ENCODE assay signal across 24 cellular contexts in the genomic region with DNA sequence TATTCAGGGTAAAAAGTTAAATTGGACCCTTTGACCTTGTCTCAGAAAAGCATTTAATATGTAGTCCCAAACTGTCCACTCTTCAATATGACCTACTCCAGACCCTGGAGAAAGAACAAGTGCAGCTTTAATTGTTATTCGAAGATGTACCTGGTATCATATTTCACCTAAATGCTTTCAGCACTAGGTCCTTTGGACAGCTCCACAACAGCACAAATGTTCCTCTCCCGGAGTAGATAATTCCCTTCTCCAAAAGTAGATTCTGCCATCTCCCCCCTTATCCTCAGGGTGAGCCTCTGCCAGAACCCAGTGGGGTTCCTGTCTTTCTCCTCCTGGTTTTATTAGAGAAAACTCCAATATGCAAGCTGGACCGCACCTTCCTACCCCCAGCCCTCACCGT.
DNase-seq lines count a peak whose midpoint lies in the region; ATAC-seq, FAIRE-seq and TF ChIP-seq lines count a peak whose summit lies in the region.
"Had no signal": no experiment of that assay in that cellular context is flagged by ENCODE, and none has a peak within 500 bp of the region (broad histone marks: within the 10 kb centered on the region; RNA-seq: fewer than 3 reads in every experiment).

No MANE protein-coding gene starts in this region.

- FAIRE-seq in K562 (lab: Jason Lieb, UNC) = no peak
- FAIRE-seq: A204.1 had no signal

- H3K4me3 Mint-ChIP-seq in MCF 10A (ENCODE audit: unreplicated experiment) = no peak overlapping the region
- H3K4me3 Mint-ChIP-seq: activated CD4-positive, alpha-beta memory T cell treated with anti-CD3 and anti-CD28 coated beads for 36 hours; T-helper 17 cell; WTC11 had no signal

- H3K27me3 ChIP-seq in breast epithelium = peaks cover 0 to 10% of the 10 kb centered on the region in 2 donors
- H3K27me3 ChIP-seq in K562 (ENCODE audit: control insufficient read depth in 2 of 2, insufficient read depth in 2 of 2, low read length in 2 of 2) = no peaks in the 10 kb centered on the region
- H3K27me3 ChIP-seq in neuronal stem cell (ENCODE audit: control insufficient read depth in 3 of 3, insufficient read depth in 3 of 3, low read depth in 1 of 3, low read length in 3 of 3) = no peaks in the 10 kb centered on the region
- H3K27me3 ChIP-seq: BE2C had no signal

- no peak for ATAC-seq in K562
- ATAC-seq in sciatic nerve = no peak
- ATAC-seq: left lobe of liver, T-helper 17 cell, WTC11 had no signal

- WGBS in K562 (ENCODE audit: insufficient coverage, low coverage, missing lambda C conversion rate) = 0% methylated on average over 4 of the region's 4 CpGs
- WGBS in neuronal stem cell (ENCODE audit: extremely low coverage in 2 of 2, insufficient read length in 2 of 2, insufficient replicate concordance in 1 of 2), 2 donors = no CpG with 5 or more reads among the region's 4 CpGs

- H3K4me1 ChIP-seq in breast epithelium (no peaks in the 10 kb centered on the region), OCI-LY7 (ENCODE audit: insufficient read depth, low read length, poor library complexity, severe bottlenecking) (no peaks in the 10 kb centered on the region), K562 (replicated peaks in 1 of 2; ENCODE audit: control insufficient read depth in 2 of 2, insufficient read depth in 2 of 2, low read length in 2 of 2) (no peaks in the 10 kb centered on the region), neuronal stem cell (ENCODE audit: control insufficient read depth in 2 of 2, insufficient read depth in 1 of 2, low read depth in 1 of 2, low read length in 2 of 2) (no peaks in the 10 kb centered on the region)
- H3K4me1 ChIP-seq: BE2C had no signal

- no peak overlapping the region for H2BK5ac ChIP-seq in neuronal stem cell (ENCODE audit: low read length)

- TF ChIP-seq POLR2A in breast epithelium (IDR thresholded peaks at IDR 0.05) = no peak
- TF ChIP-seq POLR2A in K562 (conservative IDR thresholded peaks at IDR 0.05) = no peak
- no peak for TF ChIP-seq POLR2A in erythroblast (IDR thresholded peaks at IDR 0.05; ENCODE audit: low read length)

- H2BK120ac ChIP-seq in neuronal stem cell (ENCODE audit: low read depth, low read length) = no peak overlapping the region

- H4K8ac ChIP-seq in neuronal stem cell (ENCODE audit: low read depth, low read length) = no peak overlapping the region

- no peak overlapping the region for H3K4me2 ChIP-seq in OCI-LY7 (ENCODE audit: low read length)
- no peak overlapping the region for H3K4me2 ChIP-seq in K562 (ENCODE audit: insufficient read depth, low read length)
- H3K4me2 ChIP-seq in neuronal stem cell (ENCODE audit: insufficient read depth, low read length, poor library complexity, severe bottlenecking) = no peak overlapping the region

- H2BK15ac ChIP-seq in neuronal stem cell (ENCODE audit: low read length) = no peak overlapping the region

- no peak overlapping the region for H3K23ac ChIP-seq in neuronal stem cell (ENCODE audit: low read depth, low read length, poor library complexity)

- no peak overlapping the region for H3K14ac ChIP-seq in neuronal stem cell (ENCODE audit: low read length)

- CTCF ChIA-PET in MCF 10A (lab: Yijun Ruan, JAX) (interaction anchor here (0.7 kb wide), 1 partner anchor 13 kb away, joined by 3 read pairs; no protein-coding TSS in a partner anchor), OCI-LY7 (lab: Charles Lee; ENCODE audit: unreplicated experiment) (no interaction called here), K562 (lab: Yijun Ruan, JAX; ENCODE audit: low intra/inter-chr PET ratio) (no interaction called here)

- no peak overlapping the region for H2AFZ ChIP-seq in OCI-LY7 (ENCODE audit: low read length)
- no peak overlapping the region for H2AFZ ChIP-seq in K562 (ENCODE audit: low read depth, low read length)
- H2AFZ ChIP-seq in neuronal stem cell (ENCODE audit: low read length) = no peak overlapping the region

- H3K9me1 ChIP-seq in K562 (ENCODE audit: control insufficient read depth, insufficient read depth, low read length) = no peaks in the 10 kb centered on the region

- no peak overlapping the region for H3K4me3 ChIP-seq in breast epithelium
- H3K4me3 ChIP-seq in OCI-LY7 (ENCODE audit: low read depth, low read length, poor library complexity, severe bottlenecking) = no peak overlapping the region
- H3K4me3 ChIP-seq in K562 = no peak overlapping the region
- H3K4me3 ChIP-seq in neuronal stem cell (ENCODE audit: low read length in 2 of 2) = no peak overlapping the region

- no peak overlapping the region for H3K18ac ChIP-seq in neuronal stem cell (ENCODE audit: low read length)

- POLR2A ChIA-PET in MCF 10A (lab: Yijun Ruan, JAX) = no interaction called here
- POLR2A ChIA-PET in OCI-LY7 (lab: Charles Lee) = no interaction called here
- POLR2A ChIA-PET in K562 (lab: Yijun Ruan, JAX) = no interaction called here

- no peaks in the 10 kb centered on the region for H3K79me1 ChIP-seq in neuronal stem cell (ENCODE audit: low read depth, low read length)

- H3K4me1 Mint-ChIP-seq in MCF 10A (ENCODE audit: insufficient read depth, unreplicated experiment) = no peaks in the 10 kb centered on the region
- H3K4me1 Mint-ChIP-seq: T-helper 17 cell, WTC11 had no signal

- H4K20me1 ChIP-seq in OCI-LY7 (ENCODE audit: insufficient read depth, low read length) (no peaks in the 10 kb centered on the region), K562 (replicated peaks; ENCODE audit: control insufficient read depth, insufficient read depth, low read length) (no peaks in the 10 kb centered on the region)

- H3K9me2 ChIP-seq in OCI-LY7 (ENCODE audit: insufficient read depth, low read length) = no peaks in the 10 kb centered on the region

- H3K36me3 ChIP-seq in breast epithelium = no peaks in the 10 kb centered on the region
- H3K36me3 ChIP-seq in OCI-LY7 (ENCODE audit: insufficient read depth, low read length) = no peaks in the 10 kb centered on the region
- H3K36me3 ChIP-seq in K562 (ENCODE audit: control insufficient read depth, insufficient read depth, low read length) = no peaks in the 10 kb centered on the region
- no peaks in the 10 kb centered on the region for H3K36me3 ChIP-seq in neuronal stem cell (replicated peaks in 1 of 2; ENCODE audit: control insufficient read depth in 2 of 2, insufficient read depth in 2 of 2, low read length in 2 of 2)
- H3K36me3 ChIP-seq: BE2C had no signal

- H3K9me3 Mint-ChIP-seq in MCF 10A (ENCODE audit: unreplicated experiment) = peaks cover 20% of the 10 kb centered on the region
- H3K9me3 Mint-ChIP-seq: activated CD4-positive, alpha-beta memory T cell treated with anti-CD3 and anti-CD28 coated beads for 36 hours had no signal

- no peaks in the 10 kb centered on the region for H3K27me3 Mint-ChIP-seq in MCF 10A (ENCODE audit: insufficient read depth, unreplicated experiment)

- intact Hi-C loops in MCF 10A (cut with micrococcal nuclease) = no loop called here
- intact Hi-C loops in breast epithelium (cut with DNase I; ENCODE audit: low total_unique reads) = no loop called here
- intact Hi-C loops in OCI-LY7 (cut with micrococcal nuclease; ENCODE audit: unreplicated experiment) = no loop called here
- intact Hi-C loops in K562 (cut with micrococcal nuclease) = no loop called here
- intact Hi-C loops in sciatic nerve (cut with DNase I) = no loop called here

- TF ChIP-seq RAD21 in K562 (CRISPR knock-in tag; conservative IDR thresholded peaks at IDR 0.05 in 1 of 2, IDR thresholded peaks at IDR 0.05 in 1 of 2) = no peak

- H3K9ac ChIP-seq in K562 (ENCODE audit: insufficient read depth in 1 of 2, low read depth in 2 of 2, low read length in 2 of 2) (no peak overlapping the region), neuronal stem cell (ENCODE audit: low read depth, low read length, poor library complexity) (no peak overlapping the region)

- TF ChIP-seq CTCF in MCF 10A (IDR thresholded peaks at IDR 0.05; ENCODE audit: unreplicated experiment) (no peak), breast epithelium (IDR thresholded peaks at IDR 0.05) (no peak), OCI-LY7 (conservative IDR thresholded peaks at IDR 0.05; ENCODE audit: low read length) (no peak), K562 (IDR thresholded peaks at IDR 0.05 in 2 of 3, conservative IDR thresholded peaks at IDR 0.05 in 1 of 3; ENCODE audit: insufficient read depth in 2 of 3, low read depth in 1 of 3, low read length in 3 of 3) (no peak)

- no peaks in the 10 kb centered on the region for H3K9me3 ChIP-seq in breast epithelium
- H3K9me3 ChIP-seq in OCI-LY7 (ENCODE audit: low read length) = no peaks in the 10 kb centered on the region
- H3K9me3 ChIP-seq in K562 (replicated peaks; ENCODE audit: control insufficient read depth, insufficient read depth, low read depth, low read length) = no peaks in the 10 kb centered on the region
- no peaks in the 10 kb centered on the region for H3K9me3 ChIP-seq in neuronal stem cell (replicated peaks in 1 of 2; ENCODE audit: control insufficient read depth in 2 of 2, insufficient read depth in 1 of 2, low read depth in 1 of 2, low read length in 2 of 2)
- H3K9me3 ChIP-seq: BE2C had no signal

- no peak overlapping the region for H3K27ac ChIP-seq in breast epithelium
- H3K27ac ChIP-seq in OCI-LY7 (ENCODE audit: low read depth, low read length, poor library complexity, severe bottlenecking) = no peak overlapping the region
- H3K27ac ChIP-seq in K562 (ENCODE audit: extremely low read depth, low read depth, low read length) = no peak overlapping the region
- H3K27ac ChIP-seq in neuronal stem cell (replicated peaks; ENCODE audit: low read length) = no peak overlapping the region

- H2AK5ac ChIP-seq in neuronal stem cell (ENCODE audit: low read depth, low read length) = no peak overlapping the region

- no TSS peak for BruUV-seq in MCF 10A (replicated peaks; lab: Mats Ljungman, UMichigan)
- BruUV-seq in OCI-LY7 (replicated peaks; lab: Mats Ljungman, UMichigan) = no TSS peak
- no TSS peak for BruUV-seq in K562 (replicated peaks; lab: Mats Ljungman, UMichigan)

- peak; percentile 19 for DNase-seq in MCF 10A (ENCODE audit: unreplicated experiment)
- DNase-seq in breast epithelium (ENCODE audit: low spot score in 2 of 2) = no peak
- DNase-seq in OCI-LY7 (ENCODE audit: low spot score) = peak; percentile 11
- DNase-seq in K562 (ENCODE audit: extremely low read depth in 1 of 4, low spot score in 3 of 4) = peak in 2 of 4 experiments; percentile 16 to 20
- DNase-seq in neuronal stem cell (ENCODE audit: low spot score) = peak; percentile 57
- no peak for DNase-seq in NCI-H2107 treated with DMSO at 0.1 percent for 48 hours (lab: John Stamatoyannopoulos, UW; ENCODE audit: unreplicated experiment)
- no peak for DNase-seq in sciatic nerve (ENCODE audit: low spot score)
- no peak for DNase-seq in erythroblast (lab: John Stamatoyannopoulos, UW)
- DNase-seq: activated CD4-positive, alpha-beta memory T cell treated with anti-CD3 and anti-CD28 coated beads for 36 hours; activated T-cell treated with anti-CD3 and anti-CD28 coated beads for 4 hours; BE2C; COR-L47; cortex of kidney; glutamatergic neuron; MM.1S; NCI-H1436 treated with DMSO at 0.1 percent for 48 hours; NCI-H2171 treated with DMSO at 0.1 percent for 48 hours; NCI-H526 treated with DMSO at 0.1 percent for 48 hours; posterior cingulate gyrus; SIG-M5; T-helper 17 cell had no signal

- in situ Hi-C loops in K562 (cut with MboI) = no loop called here

- H4K91ac ChIP-seq in neuronal stem cell (ENCODE audit: low read depth, low read length, poor library complexity) = no peak overlapping the region

- H3K27ac Mint-ChIP-seq in MCF 10A (ENCODE audit: low read depth, unreplicated experiment) = no peak overlapping the region
- H3K27ac Mint-ChIP-seq: activated CD4-positive, alpha-beta memory T cell treated with anti-CD3 and anti-CD28 coated beads for 36 hours; T-helper 17 cell; WTC11 had no signal

- H3K36me3 Mint-ChIP-seq in MCF 10A (ENCODE audit: insufficient read depth, unreplicated experiment) = no peaks in the 10 kb centered on the region
- H3K36me3 Mint-ChIP-seq: activated CD4-positive, alpha-beta memory T cell treated with anti-CD3 and anti-CD28 coated beads for 36 hours had no signal

- no peak for TF ChIP-seq EP300 in K562 (IDR thresholded peaks at IDR 0.05; ENCODE audit: low read length)

- no peak overlapping the region for H2BK12ac ChIP-seq in neuronal stem cell (ENCODE audit: low read length)

- no peaks in the 10 kb centered on the region for H3K79me2 ChIP-seq in OCI-LY7 (ENCODE audit: insufficient read depth, low read depth, low read length)
- no peaks in the 10 kb centered on the region for H3K79me2 ChIP-seq in K562 (ENCODE audit: control insufficient read depth, insufficient read depth, low read length)

- H3K4ac ChIP-seq in neuronal stem cell (ENCODE audit: low read length) = no peak overlapping the region

Comparison
In these comparisons a context has a peak if more than half of its experiments do, and no peak if none do; other contexts are left out.
1. DNase-seq: peak in MCF 10A (single experiment), OCI-LY7 (single experiment) and neuronal stem cell (single experiment); none in breast epithelium (0 of 2), NCI-H2107 treated with DMSO at 0.1 percent for 48 hours (single experiment), sciatic nerve (single experiment) and erythroblast (0 of 2).